Comparison of ENCODE assay signal across 8 cellular contexts in genomic region chr3:101779047-101779807, GRCh38. TPM values are rescaled to one million over a fixed set of nuclear protein-coding genes. Genes with fewer than 3 reads are reported as not detected.
DNase-seq lines count a peak whose midpoint lies in the region; ATAC-seq and TF ChIP-seq lines count a peak whose summit lies in the region.

NXPE3 (plus strand) TSS chr3:101779211; CDS start chr3:101785597, 6,386 bp downstream.

- TF ChIP-seq RAD21 in Ishikawa (IDR thresholded peaks at IDR 0.05; ENCODE audit: low read depth): no peak

- H3K9me3 ChIP-seq in muscle layer of duodenum (ENCODE audit: control insufficient read depth in 1 of 2, low read length in 2 of 2): no peaks in the 10 kb centered on the region

- peak; percentile 94 for ATAC-seq in GM21619 (IDR thresholded peaks at IDR 0.05; ENCODE audit: unreplicated experiment)
- peak; percentile 95 for ATAC-seq in esophagus mucosa

- DNase-seq in DMS153 treated with DMSO at 0.1 percent for 48 hours (lab: John Stamatoyannopoulos, UW; ENCODE audit: unreplicated experiment) (peak; percentile 63), OCI-M2 (lab: John Stamatoyannopoulos, UW; ENCODE audit: unreplicated experiment) (peak; percentile 18)
- peak; percentile 98 for DNase-seq in activated T-cell treated with anti-CD3 and anti-CD28 coated beads, Interleukin-2, amount 50 U/mL, for 24 hours
- peak; percentile 87 to 92 for DNase-seq in stimulated activated CD8-positive, alpha-beta memory T cell treated with anti-CD3 and anti-CD28 coated beads, Interleukin-7, amount 100 ng/mL, for 4 hours (ENCODE audit: low read depth in 2 of 2)

- peak within 1 kb of the TSS; percentile 88 for H3K4me3 Mint-ChIP-seq in activated T-cell treated with anti-CD3 and anti-CD28 coated beads, Interleukin-2, amount 50 U/mL, for 24 hours

- peaks cover 57% of the 10 kb centered on the region for H3K4me1 Mint-ChIP-seq in activated T-cell treated with anti-CD3 and anti-CD28 coated beads, Interleukin-2, amount 50 U/mL, for 24 hours (ENCODE audit: low read depth)

- no peaks in the 10 kb centered on the region for H3K9me3 Mint-ChIP-seq in activated T-cell treated with anti-CD3 and anti-CD28 coated beads, Interleukin-2, amount 50 U/mL, for 24 hours

- peak within 1 kb of the TSS; percentile 85 to 87 for H3K4me3 ChIP-seq in muscle layer of duodenum (ENCODE audit: low read depth in 1 of 2, low read length in 2 of 2)

- peaks cover 5 to 20% of the 10 kb centered on the region in 2 donors for H3K4me1 ChIP-seq in muscle layer of duodenum (ENCODE audit: control insufficient read depth in 1 of 2, insufficient read depth in 2 of 2, low read length in 2 of 2)

- TF ChIP-seq EP300 in Ishikawa (IDR thresholded peaks at IDR 0.05; ENCODE audit: borderline replicate concordance): no peak

- no peaks in the 10 kb centered on the region for H3K27me3 Mint-ChIP-seq in activated T-cell treated with anti-CD3 and anti-CD28 coated beads, Interleukin-2, amount 50 U/mL, for 24 hours

- peaks cover 25% of the 10 kb centered on the region for H3K36me3 Mint-ChIP-seq in activated T-cell treated with anti-CD3 and anti-CD28 coated beads, Interleukin-2, amount 50 U/mL, for 24 hours (ENCODE audit: low read depth)

- peak within 1 kb of the TSS; percentile 96 for H3K27ac Mint-ChIP-seq in activated T-cell treated with anti-CD3 and anti-CD28 coated beads, Interleukin-2, amount 50 U/mL, for 24 hours

- peaks cover 10% of the 10 kb centered on the region in 2 donors for H3K36me3 ChIP-seq in muscle layer of duodenum (ENCODE audit: control insufficient read depth in 1 of 2, insufficient read depth in 2 of 2, low read length in 2 of 2)

- peak within 1 kb of the TSS; percentile 85 for H3K27ac ChIP-seq in muscle layer of duodenum (ENCODE audit: low read length)

- H3K27me3 ChIP-seq in muscle layer of duodenum (ENCODE audit: low read depth, low read length): no peaks in the 10 kb centered on the region

TF ChIP-seq in Ishikawa, 13 proteins besides CTCF, POLR2A, EP300 and RAD21:
- peak; percentile 89 for TF ChIP-seq MAX (IDR thresholded peaks at IDR 0.05)
- no peak for TF ChIP-seq USF1 (IDR thresholded peaks at IDR 0.05)
- no peak for TF ChIP-seq NFIC (IDR thresholded peaks at IDR 0.05)
- TF ChIP-seq TAF1 (IDR thresholded peaks at IDR 0.05; ENCODE audit: low read depth): peak; percentile 51; the same call in 1 of the 2 replicates
- no peak for TF ChIP-seq YY1 (IDR thresholded peaks at IDR 0.05; ENCODE audit: low read depth)
- peak; percentile 42; the same call in 1 of the 2 replicates for TF ChIP-seq EGR1 (IDR thresholded peaks at IDR 0.05)
- no peak; the same call in 1 of the 2 replicates for TF ChIP-seq CEBPB (IDR thresholded peaks at IDR 0.05)
- no peak for TF ChIP-seq REST (IDR thresholded peaks at IDR 0.05; ENCODE audit: low read depth)
- no peak for TF ChIP-seq TEAD4 (IDR thresholded peaks at IDR 0.05)
- TF ChIP-seq TCF12 (IDR thresholded peaks at IDR 0.05; ENCODE audit: low read depth): peak; percentile 11; the same call in 1 of the 2 replicates
- TF ChIP-seq CREB1 (IDR thresholded peaks at IDR 0.05; ENCODE audit: low read depth): 0 out of 2 replicates have a peak, but pooled peaks have one; percentile 22
- TF ChIP-seq FOXM1 (IDR thresholded peaks at IDR 0.05; ENCODE audit: borderline replicate concordance, low read depth): no peak
- peak; percentile 86 for TF ChIP-seq ZBTB7A (IDR thresholded peaks at IDR 0.05; ENCODE audit: low read depth)

RNA-seq across cellular contexts. Expression of gene NXPE3, which starts in this region (rescaled TPM):
- total RNA-seq in esophagus mucosa: 1.8 TPM

Comparison
In these comparisons a context has a peak if more than half of its experiments do, and no peak if none do; other contexts are left out.
1. Peak in every context shown above with its lines: DNase-seq, ATAC-seq, H3K4me3 ChIP-seq and H3K27ac ChIP-seq.
2. DNase-seq: peak in every context shown above with its lines; median percentile 98 in activated T-cell treated with anti-CD3 and anti-CD28 coated beads, Interleukin-2, amount 50 U/mL, for 24 hours; 90 in stimulated activated CD8-positive, alpha-beta memory T cell treated with anti-CD3 and anti-CD28 coated beads, Interleukin-7, amount 100 ng/mL, for 4 hours; 63 in DMS153 treated with DMSO at 0.1 percent for 48 hours; 18 in OCI-M2.